Comparison of ENCODE assay signal across 12 cellular contexts in genomic region chr15:64854041-64854440, GRCh38. TPM values are rescaled to one million over a fixed set of nuclear protein-coding genes. Genes with fewer than 3 reads are reported as not detected.
DNase-seq lines count a peak whose midpoint lies in the region; ATAC-seq, FAIRE-seq and TF ChIP-seq lines count a peak whose summit lies in the region.
"Had no signal": no experiment of that assay in that cellular context is flagged by ENCODE, and none has a peak within 500 bp of the region (broad histone marks: within the 10 kb centered on the region; RNA-seq: fewer than 3 reads in every experiment).

No MANE protein-coding gene starts in this region.

- peak overlapping the region; percentile 99 for H4K91ac ChIP-seq in IMR-90 (ENCODE audit: insufficient read depth, low read depth, low read length)

- peak overlapping the region; percentile 61 for H4K5ac ChIP-seq in IMR-90 (ENCODE audit: low read depth, low read length)

- H3K9me3 Mint-ChIP-seq in progenitor cell of endocrine pancreas (ENCODE audit: low read depth): no peaks in the 10 kb centered on the region
- H3K9me3 Mint-ChIP-seq: T-helper 1 cell treated with Interleukin-12 subunit alpha and Interleukin-12 subunit beta and Interleukin-4 antibody, amounts not matched to agents 30 μg/mL and 1 μg/mL, for 36 hours had no signal

- TF ChIP-seq CTCF in IMR-90 (conservative IDR thresholded peaks at IDR 0.05; ENCODE audit: low read depth, low read length): no peak
- no peak for TF ChIP-seq CTCF in astrocyte of the spinal cord (IDR thresholded peaks at IDR 0.05; ENCODE audit: low read depth, low read length)
- TF ChIP-seq CTCF in kidney (IDR thresholded peaks at IDR 0.05; ENCODE audit: borderline replicate concordance, extremely low read depth, insufficient read depth): no peak
- no peak for TF ChIP-seq CTCF in testis (IDR thresholded peaks at IDR 0.05)
- no peak for TF ChIP-seq CTCF in progenitor cell of endocrine pancreas (IDR thresholded peaks at IDR 0.05; ENCODE audit: unreplicated experiment)
- TF ChIP-seq CTCF in PC-9 (conservative IDR thresholded peaks at IDR 0.05): no peak

- in situ Hi-C loops in IMR-90 (cut with MboI; ENCODE audit: low sequenced_read_pairs): no loop called here
- in situ Hi-C loops in astrocyte of the spinal cord (cut with HindIII; ENCODE audit: low sequenced_read_pairs): no loop called here
- in situ Hi-C loops in G401 (cut with HindIII; ENCODE audit: low sequenced_read_pairs): no loop called here

- H4K8ac ChIP-seq in IMR-90 (ENCODE audit: low read depth in 2 of 2, low read length in 2 of 2): peak overlapping the region; percentile 41 to 77; a peak in 3 of 4 replicates

- H3K79me2 ChIP-seq in PC-9 (ENCODE audit: low read depth): no peaks in the 10 kb centered on the region

- H4K20me1 ChIP-seq in IMR-90 (ENCODE audit: insufficient read depth, low read length) (peaks cover 33% of the 10 kb centered on the region), PC-9 (ENCODE audit: insufficient read depth) (no peaks in the 10 kb centered on the region)

- H2BK20ac ChIP-seq in IMR-90 (ENCODE audit: low read depth, low read length): peak overlapping the region; percentile 92; the same call in 1 of the 2 replicates

- H2AK5ac ChIP-seq in IMR-90 (ENCODE audit: low read depth, low read length): peak overlapping the region; percentile 98

- H3K4me1 ChIP-seq in IMR-90 (ENCODE audit: control insufficient read depth, insufficient read depth, low read length) (peaks cover 65% of the 10 kb centered on the region), kidney (ENCODE audit: control insufficient read depth in 1 of 2, insufficient read depth in 1 of 2, low read depth in 1 of 2, low read length in 2 of 2) (peaks cover 23 to 33% of the 10 kb centered on the region in 2 donors), testis (peaks cover 61% of the 10 kb centered on the region), PC-9 (replicated peaks; ENCODE audit: insufficient read depth) (no peaks in the 10 kb centered on the region; the same call in 1 of the 2 replicates)
- H3K4me1 ChIP-seq: colonic mucosa had no signal

- WGBS in IMR-90 (ENCODE audit: extremely low coverage in 2 of 2, insufficient read length in 1 of 2), 2 experiments: no CpG with 5 or more reads among the region's 4 CpGs
- WGBS in testis, 2 donors: 73 to 74% methylated on average over 4 of the region's 4 CpGs

- peak overlapping the region; percentile 40; the same call in 2 of the 3 replicates for H2BK15ac ChIP-seq in IMR-90 (ENCODE audit: low read depth, low read length)

- H3K27me3 Mint-ChIP-seq in progenitor cell of endocrine pancreas: no peaks in the 10 kb centered on the region

- no peak overlapping the region for H3K27ac Mint-ChIP-seq in progenitor cell of endocrine pancreas

- dilution Hi-C loops in IMR-90 (cut with HindIII; ENCODE audit: low sequenced_read_pairs, unreplicated experiment): no loop called here

- H3K4me3 Mint-ChIP-seq in progenitor cell of endocrine pancreas (ENCODE audit: low read depth): no peak overlapping the region
- H3K4me3 Mint-ChIP-seq: T-helper 1 cell treated with Interleukin-12 subunit alpha and Interleukin-12 subunit beta and Interleukin-4 antibody, amounts not matched to agents 30 μg/mL and 1 μg/mL, for 36 hours had no signal

- H3K4me3 ChIP-seq in IMR-90 (ENCODE audit: insufficient read depth, low read depth, low read length) (no peak overlapping the region), astrocyte of the spinal cord (ENCODE audit: low read depth, low read length) (no peak overlapping the region), kidney (ENCODE audit: low read length in 2 of 2) (no peak overlapping the region), testis (no peak overlapping the region), PC-9 (no peak overlapping the region)
- H3K4me3 ChIP-seq: colonic mucosa had no signal

- H3K4me2 ChIP-seq in IMR-90 (ENCODE audit: low read depth, low read length): peak overlapping the region; percentile 6; the same call in 1 of the 2 replicates
- no peak overlapping the region for H3K4me2 ChIP-seq in PC-9

- peak overlapping the region; percentile 71 for H3K18ac ChIP-seq in IMR-90 (ENCODE audit: low read depth, low read length)

- H3K56ac ChIP-seq in IMR-90 (ENCODE audit: extremely low read depth, insufficient read depth, low read length): peak overlapping the region; percentile 54; the same call in 1 of the 2 replicates

- H2BK5ac ChIP-seq in IMR-90 (ENCODE audit: low read depth, low read length, poor library complexity, severe bottlenecking): peak overlapping the region; percentile 98

- H3K9ac ChIP-seq in IMR-90 (ENCODE audit: low read depth, low read length): peak overlapping the region; percentile 31
- peak overlapping the region in 1 of 2 donors; percentile 19 for H3K9ac ChIP-seq in kidney (ENCODE audit: low read length in 2 of 2)

- H3K9me3 ChIP-seq in IMR-90 (ENCODE audit: control insufficient read depth, insufficient read depth, low read length) (no peaks in the 10 kb centered on the region), kidney (ENCODE audit: control insufficient read depth in 1 of 2, low read length in 2 of 2) (no peaks in the 10 kb centered on the region), testis (no peaks in the 10 kb centered on the region), PC-9 (ENCODE audit: insufficient read depth, low read depth) (no peaks in the 10 kb centered on the region)
- H3K9me3 ChIP-seq: colonic mucosa had no signal

- H2AFZ ChIP-seq in IMR-90 (replicated peaks; ENCODE audit: low read length, poor library complexity) (peak overlapping the region; percentile 37), PC-9 (no peak overlapping the region)

- no peaks in the 10 kb centered on the region for H3K27me3 ChIP-seq in IMR-90 (ENCODE audit: control insufficient read depth, insufficient read depth, low read length)
- H3K27me3 ChIP-seq in testis: no peaks in the 10 kb centered on the region
- H3K27me3 ChIP-seq in PC-9 (ENCODE audit: insufficient read depth, low read depth): no peaks in the 10 kb centered on the region
- H3K27me3 ChIP-seq: colonic mucosa had no signal

- H3K4me1 Mint-ChIP-seq in progenitor cell of endocrine pancreas (ENCODE audit: low read depth): peaks cover 16% of the 10 kb centered on the region

- FAIRE-seq in kidney (lab: Jason Lieb, UNC): no peak

- ATAC-seq in IMR-90 (ENCODE audit: low read depth): no peak

- CTCF ChIA-PET in IMR-90 (lab: Yijun Ruan, JAX) (no interaction called here), PC-9 (lab: Charles Lee) (no interaction called here)

- BruUV-seq in IMR-90 (replicated peaks; lab: Mats Ljungman, UMichigan) (no TSS peak), PC-9 (replicated peaks; lab: Mats Ljungman, UMichigan) (no TSS peak)

- H3K9me1 ChIP-seq in IMR-90 (ENCODE audit: insufficient read depth, low read length): peaks cover 51% of the 10 kb centered on the region

- H3K23ac ChIP-seq in IMR-90 (ENCODE audit: low read depth, low read length): peak overlapping the region; percentile 49

- no peaks in the 10 kb centered on the region for H3K9me2 ChIP-seq in PC-9 (ENCODE audit: insufficient read depth)

- no peak for TF ChIP-seq RAD21 in IMR-90 (IDR thresholded peaks at IDR 0.05; ENCODE audit: low read length)

- H3K79me1 ChIP-seq in IMR-90 (ENCODE audit: low read depth in 1 of 2, low read length in 2 of 2): peaks cover 52 to 84% of the 10 kb centered on the region in 2 experiments

- peaks cover 6% of the 10 kb centered on the region for H3K36me3 Mint-ChIP-seq in progenitor cell of endocrine pancreas (ENCODE audit: insufficient read depth)

- H3K27ac ChIP-seq in IMR-90 (ENCODE audit: insufficient read depth, low read length) (peak overlapping the region; percentile 96), kidney (ENCODE audit: low read depth in 2 of 2, low read length in 2 of 2) (peak overlapping the region in 1 of 2 donors; percentile 32), testis (peak overlapping the region; percentile 37 to 53), PC-9 (no peak overlapping the region)
- H3K27ac ChIP-seq: colonic mucosa had no signal

- intact Hi-C loops in IMR-90 (cut with micrococcal nuclease) (no loop called here), kidney (cut with DNase I) (no loop called here), testis (cut with DNase I; ENCODE audit: low total_unique reads) (no loop called here), PC-9 (cut with micrococcal nuclease; ENCODE audit: unreplicated experiment) (no loop called here)

- peak overlapping the region; percentile 88 for H2BK120ac ChIP-seq in IMR-90 (ENCODE audit: low read depth, low read length)

- TF ChIP-seq POLR2A in IMR-90 (IDR thresholded peaks at IDR 0.05; ENCODE audit: low read depth, low read length): no peak
- TF ChIP-seq POLR2A in testis (IDR thresholded peaks at IDR 0.05): no peak

- no peak for DNase-seq in IMR-90
- peak; percentile 29 for DNase-seq in astrocyte of the spinal cord (ENCODE audit: low read depth, low spot score)
- peak; percentile 65 for DNase-seq in kidney
- no peak for DNase-seq in testis
- no peak for DNase-seq in progenitor cell of endocrine pancreas (ENCODE audit: low spot score, unreplicated experiment)
- no peak for DNase-seq in PC-9
- no peak for DNase-seq in G401 (ENCODE audit: low spot score)
- DNase-seq: activated naive CD4-positive, alpha-beta T cell treated with Interleukin-2 at 50 U/mL for 16 hours; colonic mucosa; stimulated activated CD4-positive, alpha-beta T cell treated with anti-CD3 and anti-CD28 coated beads, Interleukin-2, amount 100 ng/mL, for 48 hours; stimulated activated naive CD4-positive, alpha-beta T cell treated with Interleukin-2 at 50 U/mL for 16 hours had no signal

- POLR2A ChIA-PET in IMR-90 (lab: Charles Lee; ENCODE audit: unreplicated experiment) (no interaction called here), PC-9 (lab: Charles Lee; ENCODE audit: unreplicated experiment) (no interaction called here)

- H3K36me3 ChIP-seq in IMR-90 (ENCODE audit: control insufficient read depth, insufficient read depth, low read length): peaks cover 62% of the 10 kb centered on the region
- peaks cover 8 to 18% of the 10 kb centered on the region in 2 donors for H3K36me3 ChIP-seq in kidney (ENCODE audit: control insufficient read depth in 1 of 2, insufficient read depth in 2 of 2, low read length in 2 of 2)
- H3K36me3 ChIP-seq in testis (ENCODE audit: low read depth, missing control alignments): no peaks in the 10 kb centered on the region
- H3K36me3 ChIP-seq in PC-9 (ENCODE audit: low read depth): no peaks in the 10 kb centered on the region
- H3K36me3 ChIP-seq: colonic mucosa had no signal

- H2AK9ac ChIP-seq in IMR-90 (replicated peaks; ENCODE audit: low read depth, low read length, poor library complexity): peak overlapping the region; percentile 29

- peak overlapping the region; percentile 99 for H3K4ac ChIP-seq in IMR-90 (ENCODE audit: low read depth, low read length)

- H3K14ac ChIP-seq in IMR-90 (replicated peaks; ENCODE audit: low read depth, low read length): peak overlapping the region; percentile 39

- H3F3A ChIP-seq in PC-9 (ENCODE audit: insufficient read depth, low read depth): no peaks in the 10 kb centered on the region

RNA-seq across cellular contexts. Expression of gene PLEKHO2, which starts 12.3 kb away (rescaled TPM):
- total RNA-seq in IMR-90 (2012; rRNA removed) (18.6 and 19.0 TPM in 2 replicates), kidney (48.6 TPM), testis (10 to 100 TPM; 17.2 to 28.9 TPM), progenitor cell of endocrine pancreas (9.1 and 9.6 TPM in 2 replicates), PC-9 (2021) (7.5 and 7.9 TPM in 2 replicates)
- polyA plus RNA-seq in IMR-90 (2012; rRNA removed) (22.5 and 24.6 TPM in 2 replicates), kidney (ENCODE audit: insufficient read depth, low read depth, low replicate concordance) (12.0 TPM), testis (ENCODE audit: insufficient read depth, low read depth, low replicate concordance) (19.3 TPM)
- polyA plus RNA-seq in IMR-90 (2012; cell fraction: cytosol; rRNA removed): 12.6 and 25.0 TPM in 2 replicates
- 37.2 and 43.5 TPM in 2 replicates for polyA plus RNA-seq in IMR-90 (2012; cell fraction: nucleus; rRNA removed; ENCODE audit: low replicate concordance)
- 16.1 and 17.4 TPM in 2 replicates for total RNA-seq in G401 (2014; rRNA removed; shearing (Covaris generic))

RNA-seq across cellular contexts. Expression of gene PIF1, which starts 28.6 kb away (rescaled TPM):
- total RNA-seq in IMR-90 (2012; rRNA removed) (3.9 and 5.3 TPM in 2 replicates), kidney (2.0 TPM), testis (10 to 100 TPM in 1 of 2 donors, 1 to 10 TPM in 1; 6.9 to 19.1 TPM), progenitor cell of endocrine pancreas (18.9 and 19.6 TPM in 2 replicates), PC-9 (2021) (54.8 and 67.6 TPM in 2 replicates)
- polyA plus RNA-seq in IMR-90 (2012; rRNA removed) (19.2 and 19.9 TPM in 2 replicates), kidney (ENCODE audit: insufficient read depth, low read depth, low replicate concordance) (0.47 TPM), testis (ENCODE audit: insufficient read depth, low read depth, low replicate concordance) (3.4 TPM)
- polyA plus RNA-seq in IMR-90 (2012; cell fraction: cytosol; rRNA removed): 10.6 and 10.8 TPM in 2 replicates
- polyA plus RNA-seq in IMR-90 (2012; cell fraction: nucleus; rRNA removed; ENCODE audit: low replicate concordance): 72.6 and 161 TPM in 2 replicates
- 23.0 and 37.9 TPM in 2 replicates for total RNA-seq in G401 (2014; rRNA removed; shearing (Covaris generic))

RNA-seq across cellular contexts. Expression of gene ANKDD1A, which starts 57.7 kb away (rescaled TPM):
- 2.8 and 3.6 TPM in 2 replicates for total RNA-seq in IMR-90 (2012; rRNA removed)
- 3.0 and 4.9 TPM in 2 replicates for polyA plus RNA-seq in IMR-90 (2012; rRNA removed)
- 2.1 and 4.6 TPM in 2 replicates for polyA plus RNA-seq in IMR-90 (2012; cell fraction: cytosol; rRNA removed)
- polyA plus RNA-seq in IMR-90 (2012; cell fraction: nucleus; rRNA removed; ENCODE audit: low replicate concordance): 9.8 and 13.4 TPM in 2 replicates
- 8.0 TPM for total RNA-seq in kidney
- 1.9 TPM for polyA plus RNA-seq in kidney (ENCODE audit: insufficient read depth, low read depth, low replicate concordance)
- total RNA-seq in testis: 10 to 100 TPM; 31.8 to 34.9 TPM
- 11.1 TPM for polyA plus RNA-seq in testis (ENCODE audit: insufficient read depth, low read depth, low replicate concordance)
- 1.4 and 2.0 TPM in 2 replicates for total RNA-seq in progenitor cell of endocrine pancreas
- 14.2 and 17.5 TPM in 2 replicates for total RNA-seq in PC-9 (2021)
- 0.92 and 0.95 TPM in 2 replicates for total RNA-seq in G401 (2014; rRNA removed; shearing (Covaris generic))

Comparison
In these comparisons a context has a peak if more than half of its experiments do, and no peak if none do; other contexts are left out.
1. DNase-seq: peak in astrocyte of the spinal cord (single experiment) and kidney (single experiment); none in IMR-90 (single experiment), testis (single experiment), progenitor cell of endocrine pancreas (single experiment), PC-9 (0 of 2) and G401 (single experiment).